Comparison of ENCODE assay signal across 6 cellular contexts in genomic region chr9:96900010-96900409, GRCh38. TPM values are rescaled to one million over a fixed set of nuclear protein-coding genes. Genes with fewer than 3 reads are reported as not detected.
"Had no signal": no experiment of that assay in that cellular context is flagged by ENCODE, and none has a peak within 500 bp of the region (broad histone marks: within the 10 kb centered on the region; RNA-seq: fewer than 3 reads in every experiment).

No MANE protein-coding gene starts in this region.

RNA-seq across cellular contexts. Expression of gene NUTM2G, which starts 28.6 kb away (rescaled TPM):
- total RNA-seq: M059J, PC-3, Peyer's patch, Right ventricle myocardium superior, SJSA1 had no signal
- polyA plus RNA-seq: SK-N-SH had no signal
